Comparison of ENCODE assay signal across 25 cellular contexts in the genomic region with DNA sequence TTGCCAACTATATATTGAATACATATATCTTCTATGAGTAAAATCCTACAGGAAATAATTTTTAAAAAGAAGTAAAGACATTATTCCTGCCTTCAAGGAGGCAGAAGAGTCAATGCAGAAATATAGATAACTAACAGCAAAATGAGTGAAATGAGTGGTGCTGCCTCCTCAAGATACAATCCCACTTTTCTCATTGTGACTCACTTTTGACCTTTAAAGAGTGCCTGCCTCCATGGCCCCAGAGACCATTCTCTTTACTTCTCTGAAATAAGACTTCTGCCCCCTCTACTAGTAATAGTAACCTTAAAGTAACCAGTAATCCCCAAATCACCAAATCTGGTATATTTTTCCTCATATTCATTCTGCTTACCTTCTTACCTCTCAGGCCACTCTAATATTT.
"Had no signal": no experiment of that assay in that cellular context is flagged by ENCODE, and none has a peak within 500 bp of the region (broad histone marks: within the 10 kb centered on the region; RNA-seq: fewer than 3 reads in every experiment).

No MANE protein-coding gene starts in this region.

- ATAC-seq: gastroesophageal sphincter, natural killer cell, psoas muscle had no signal

- DNase-seq: activated CD4-positive, CD25-positive, alpha-beta regulatory T cell treated with anti-CD3 and anti-CD28 coated beads, Interleukin-2, amount 50 U/mL, for 72 hours; activated CD8-positive, alpha-beta memory T cell treated with anti-CD3 and anti-CD28 coated beads, Interleukin-2, amount 50 U/mL, for 4 hours; activated naive CD4-positive, alpha-beta T cell treated with Interleukin-2 at 50 U/mL for 16 hours; activated naive CD8-positive, alpha-beta T cell treated with anti-CD3 and anti-CD28 coated beads, Interleukin-2, amount 10 ng/mL, durations not matched to agents 7 days and 5 days; activated T-cell treated with anti-CD3 and anti-CD28 coated beads, Interleukin-2, amount 50 U/mL, for 1 hour; amniotic stem cell; brain microvascular endothelial cell; dorsolateral prefrontal cortex; effector memory CD4-positive, alpha-beta T cell; erythroblast; islet precursor cell; left ventricle myocardium inferior; mesendoderm; natural killer cell; occipital lobe; psoas muscle; stimulated activated CD4-positive, alpha-beta T cell treated with anti-CD3 and anti-CD28 coated beads, Interleukin-1b, Interleukin-23, amount 100 ng/mL, for 48 hours; stimulated activated CD4-positive, alpha-beta T cell treated with anti-CD3 and anti-CD28 coated beads, Interleukin-4, amount 100 ng/mL, for 4 hours; stimulated activated CD8-positive, alpha-beta memory T cell treated with anti-CD3 and anti-CD28 coated beads, Interleukin-4, amount 100 ng/mL, for 48 hours; stimulated activated naive CD4-positive, alpha-beta T cell; uterus had no signal

- H3K4me1 Mint-ChIP-seq: natural killer cell, neural progenitor cell had no signal

- H3K4me3 Mint-ChIP-seq: activated naive CD8-positive, alpha-beta T cell treated with anti-CD3 and anti-CD28 coated beads, Interleukin-2, amount 10 ng/mL, durations not matched to agents 7 days and 5 days; natural killer cell; neural progenitor cell; type B pancreatic cell had no signal

- H3K27me3 Mint-ChIP-seq: activated naive CD8-positive, alpha-beta T cell treated with anti-CD3 and anti-CD28 coated beads, Interleukin-2, amount 10 ng/mL, durations not matched to agents 7 days and 5 days; type B pancreatic cell had no signal

- H3K9me3 Mint-ChIP-seq: activated naive CD8-positive, alpha-beta T cell treated with anti-CD3 and anti-CD28 coated beads, Interleukin-2, amount 10 ng/mL, durations not matched to agents 7 days and 5 days; activated T-helper 2 cell treated with anti-CD3 and anti-CD28 coated beads, Interferon-gamma antibody, Interleukin-2, Interleukin-4, amounts not matched to agents 10 μg/mL and 5 μg/mL and 100 μg/mL, durations not matched to agents 14 hours and 24 hours and 36 hours; natural killer cell; neural progenitor cell; type B pancreatic cell had no signal

- H3K27ac Mint-ChIP-seq: activated naive CD8-positive, alpha-beta T cell treated with anti-CD3 and anti-CD28 coated beads, Interleukin-2, amount 10 ng/mL, durations not matched to agents 7 days and 5 days; activated T-helper 2 cell treated with anti-CD3 and anti-CD28 coated beads, Interferon-gamma antibody, Interleukin-2, Interleukin-4, amounts not matched to agents 10 μg/mL and 5 μg/mL and 100 μg/mL, durations not matched to agents 14 hours and 24 hours and 36 hours; natural killer cell; neural progenitor cell; type B pancreatic cell had no signal
